Comparison of ENCODE assay signal across 21 cellular contexts in the genomic region with DNA sequence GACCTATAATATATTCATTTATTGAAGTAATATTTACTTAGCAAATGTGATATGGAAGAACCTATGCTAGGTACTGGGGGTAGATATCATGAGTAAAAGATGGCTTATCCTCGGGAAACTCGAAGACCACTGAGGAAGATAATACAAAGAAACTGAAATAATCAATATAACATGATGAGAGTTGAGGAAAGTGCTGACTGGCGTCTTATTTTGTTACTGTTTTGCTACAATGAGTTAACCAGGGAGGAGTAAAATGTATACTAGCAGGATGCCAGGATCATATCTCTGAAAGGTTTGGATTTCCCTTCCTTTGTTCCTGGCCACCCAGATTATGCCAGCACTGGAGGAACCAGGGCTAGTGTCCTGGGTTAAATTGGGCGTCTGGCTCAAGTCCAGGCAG.
DNase-seq lines count a peak whose midpoint lies in the region; ATAC-seq, FAIRE-seq and TF ChIP-seq lines count a peak whose summit lies in the region.
"Had no signal": no experiment of that assay in that cellular context is flagged by ENCODE, and none has a peak within 500 bp of the region (broad histone marks: within the 10 kb centered on the region; RNA-seq: fewer than 3 reads in every experiment).

No MANE protein-coding gene starts in this region.

- TF ChIP-seq EP300 in HepG2 (IDR thresholded peaks at IDR 0.05; ENCODE audit: low read depth in 2 of 2, low read length in 2 of 2) (no peak), HepG2 (CRISPR knock-in tag; IDR thresholded peaks at IDR 0.05; ENCODE audit: borderline replicate concordance) (no peak), K562 (IDR thresholded peaks at IDR 0.05; ENCODE audit: low read length) (no peak), neural cell (conservative IDR thresholded peaks at IDR 0.05; ENCODE audit: poor library complexity, severe bottlenecking) (no peak), stomach (IDR thresholded peaks at IDR 0.05) (no peak)

- no peak for ATAC-seq in HepG2
- no peak for ATAC-seq in right lobe of liver
- no peak for ATAC-seq in IMR-90 (ENCODE audit: low read depth)
- ATAC-seq in K562, result no peak
- ATAC-seq: CD8-positive, alpha-beta T cell had no signal

- no peak overlapping the region for H2BK20ac ChIP-seq in IMR-90 (ENCODE audit: low read depth, low read length)

- H2AK5ac ChIP-seq in IMR-90 (ENCODE audit: low read depth, low read length), result no peak overlapping the region

- 28% methylated on average over 4 of the region's 4 CpGs for WGBS in HepG2 (ENCODE audit: low lambda C conversion rate)
- WGBS in right lobe of liver (ENCODE audit: insufficient coverage, low coverage, low lambda C conversion rate, missing lambda C conversion rate), result 75% methylated on average over 2 of the region's 4 CpGs
- 67% methylated on average over 1 of the region's 4 CpGs; no CpG with 5 or more reads in 1 of the 2 experiments for WGBS in IMR-90 (ENCODE audit: extremely low coverage in 2 of 2, insufficient read length in 1 of 2), 2 experiments
- WGBS in K562 (ENCODE audit: insufficient coverage, low coverage, missing lambda C conversion rate), result 0% methylated on average over 4 of the region's 4 CpGs
- WGBS in stomach, 5 donors, result 52 to 80% (median 67%) methylated on average over 4 of the region's 4 CpGs

- no peak for TF ChIP-seq RAD21 in HepG2 (CRISPR knock-in tag; IDR thresholded peaks at IDR 0.05)
- TF ChIP-seq RAD21 in IMR-90 (IDR thresholded peaks at IDR 0.05; ENCODE audit: low read length), result no peak
- no peak for TF ChIP-seq RAD21 in K562 (CRISPR knock-in tag; conservative IDR thresholded peaks at IDR 0.05 in 1 of 2, IDR thresholded peaks at IDR 0.05 in 1 of 2)
- no peak for TF ChIP-seq RAD21 in neural cell (conservative IDR thresholded peaks at IDR 0.05)

- no peak overlapping the region for H3K14ac ChIP-seq in IMR-90 (replicated peaks; ENCODE audit: low read depth, low read length)

- H3K9me3 ChIP-seq in HepG2 (ENCODE audit: low read length) (no peaks in the 10 kb centered on the region), right lobe of liver (no peaks in the 10 kb centered on the region), IMR-90 (ENCODE audit: control insufficient read depth, insufficient read depth, low read length) (no peaks in the 10 kb centered on the region), K562 (replicated peaks; ENCODE audit: control insufficient read depth, insufficient read depth, low read depth, low read length) (no peaks in the 10 kb centered on the region), neural cell (ENCODE audit: low read length) (no peaks in the 10 kb centered on the region), stomach (peaks cover 0 to 3% (median 0%) of the 10 kb centered on the region in 4 donors), A673 (ENCODE audit: low read depth, low read length, poor library complexity, severe bottlenecking) (no peaks in the 10 kb centered on the region)
- H3K9me3 ChIP-seq: Caco-2 had no signal

- no peaks in the 10 kb centered on the region for H3K79me1 ChIP-seq in IMR-90 (ENCODE audit: low read depth in 1 of 2, low read length in 2 of 2)

- H3K36me3 ChIP-seq in HepG2 (replicated peaks in 1 of 2; ENCODE audit: control insufficient read depth in 1 of 2, insufficient read depth in 2 of 2, low read length in 2 of 2), result no peaks in the 10 kb centered on the region
- H3K36me3 ChIP-seq in right lobe of liver, result no peaks in the 10 kb centered on the region
- no peaks in the 10 kb centered on the region for H3K36me3 ChIP-seq in IMR-90 (ENCODE audit: control insufficient read depth, insufficient read depth, low read length)
- no peaks in the 10 kb centered on the region for H3K36me3 ChIP-seq in K562 (ENCODE audit: control insufficient read depth, insufficient read depth, low read length)
- no peaks in the 10 kb centered on the region for H3K36me3 ChIP-seq in neural cell (ENCODE audit: insufficient read depth, low read length)
- no peaks in the 10 kb centered on the region for H3K36me3 ChIP-seq in stomach
- H3K36me3 ChIP-seq in A673 (ENCODE audit: insufficient read depth, low read length, poor library complexity, severe bottlenecking), result no peaks in the 10 kb centered on the region
- H3K36me3 ChIP-seq: BLaER1 treated with 17β-estradiol and CSF1 and Interleukin-3, amounts not matched to agents 10 nM and 100 nM had no signal

- TF ChIP-seq CTCF in HepG2 (CRISPR knock-in tag; IDR thresholded peaks at IDR 0.05) (no peak), right lobe of liver (IDR thresholded peaks at IDR 0.05) (no peak), IMR-90 (conservative IDR thresholded peaks at IDR 0.05; ENCODE audit: low read depth, low read length) (no peak), K562 (IDR thresholded peaks at IDR 0.05 in 2 of 3, conservative IDR thresholded peaks at IDR 0.05 in 1 of 3; ENCODE audit: insufficient read depth in 2 of 3, low read depth in 1 of 3, low read length in 3 of 3) (no peak), neural cell (IDR thresholded peaks at IDR 0.05; ENCODE audit: poor library complexity, severe bottlenecking) (no peak), stomach (IDR thresholded peaks at IDR 0.05) (no peak), A673 (conservative IDR thresholded peaks at IDR 0.05; ENCODE audit: low read depth, low read length) (no peak)

- no peak overlapping the region for H4K8ac ChIP-seq in IMR-90 (ENCODE audit: low read depth in 2 of 2, low read length in 2 of 2)

- H4K5ac ChIP-seq in IMR-90 (ENCODE audit: low read depth, low read length), result no peak overlapping the region

- no peak overlapping the region for H4K91ac ChIP-seq in IMR-90 (ENCODE audit: insufficient read depth, low read depth, low read length)

- no peak overlapping the region for H3K18ac ChIP-seq in IMR-90 (ENCODE audit: low read depth, low read length)

- CTCF ChIA-PET in HepG2 (lab: Yijun Ruan, JAX; ENCODE audit: low intra/inter-chr PET ratio, low total read pairs) (no interaction called here), IMR-90 (lab: Yijun Ruan, JAX) (no interaction called here), K562 (lab: Yijun Ruan, JAX; ENCODE audit: low intra/inter-chr PET ratio) (no interaction called here), A673 (lab: Charles Lee) (no interaction called here)

- BruUV-seq in HepG2 (replicated peaks; lab: Mats Ljungman, UMichigan) (no TSS peak), IMR-90 (replicated peaks; lab: Mats Ljungman, UMichigan) (no TSS peak), K562 (replicated peaks; lab: Mats Ljungman, UMichigan) (no TSS peak), A673 (replicated peaks; lab: Mats Ljungman, UMichigan) (no TSS peak)

- FAIRE-seq in HepG2 (lab: Jason Lieb, UNC) (no peak), K562 (lab: Jason Lieb, UNC) (no peak)
- FAIRE-seq: G401.6, GM12891, GM19239 had no signal

- no peak overlapping the region for H2AFZ ChIP-seq in HepG2 (ENCODE audit: low read length)
- H2AFZ ChIP-seq in IMR-90 (replicated peaks; ENCODE audit: low read length, poor library complexity), result no peak overlapping the region
- no peak overlapping the region for H2AFZ ChIP-seq in K562 (ENCODE audit: low read depth, low read length)
- no peak overlapping the region for H2AFZ ChIP-seq in neural cell (ENCODE audit: low read depth, low read length)

- no peak overlapping the region for H3K4me3 ChIP-seq in HepG2 (replicated peaks in 1 of 3; ENCODE audit: insufficient read depth in 1 of 3, low read depth in 2 of 3, low read length in 3 of 3)
- no peak overlapping the region for H3K4me3 ChIP-seq in right lobe of liver
- no peak overlapping the region for H3K4me3 ChIP-seq in IMR-90 (ENCODE audit: insufficient read depth, low read depth, low read length)
- no peak overlapping the region for H3K4me3 ChIP-seq in K562
- H3K4me3 ChIP-seq in neural cell (ENCODE audit: low read length), result no peak overlapping the region
- H3K4me3 ChIP-seq in stomach, result no peak overlapping the region
- no peak overlapping the region for H3K4me3 ChIP-seq in A673 (ENCODE audit: low read depth, low read length, poor library complexity, severe bottlenecking)
- H3K4me3 ChIP-seq: BLaER1 treated with 17β-estradiol and CSF1 and Interleukin-3, amounts not matched to agents 10 nM and 100 nM had no signal

- in situ Hi-C loops in HepG2 (cut with HindIII; ENCODE audit: extremely low pct_ligation_motif_present, low pct_unique_long_range_greater_than_20kb), result no loop called here
- in situ Hi-C loops in IMR-90 (cut with MboI; ENCODE audit: low sequenced_read_pairs), result no loop called here
- in situ Hi-C loops in K562 (cut with MboI), result no loop called here

- H4K20me1 ChIP-seq in HepG2 (ENCODE audit: insufficient read depth, low read length), result no peaks in the 10 kb centered on the region
- no peaks in the 10 kb centered on the region for H4K20me1 ChIP-seq in IMR-90 (ENCODE audit: insufficient read depth, low read length)
- H4K20me1 ChIP-seq in K562 (replicated peaks; ENCODE audit: control insufficient read depth, insufficient read depth, low read length), result no peaks in the 10 kb centered on the region
- no peaks in the 10 kb centered on the region for H4K20me1 ChIP-seq in neural cell (ENCODE audit: insufficient read depth)

- H3K4me1 ChIP-seq in HepG2 (ENCODE audit: insufficient read depth, low read length) (peaks cover 7% of the 10 kb centered on the region; the same call in 1 of the 2 replicates), right lobe of liver (no peaks in the 10 kb centered on the region), IMR-90 (ENCODE audit: control insufficient read depth, insufficient read depth, low read length) (no peaks in the 10 kb centered on the region), K562 (replicated peaks in 1 of 2; ENCODE audit: control insufficient read depth in 2 of 2, insufficient read depth in 2 of 2, low read length in 2 of 2) (no peaks in the 10 kb centered on the region; a peak in 1 of 5 replicates), stomach (no peaks in the 10 kb centered on the region), A673 (ENCODE audit: insufficient read depth, low read length, poor library complexity, severe bottlenecking) (no peaks in the 10 kb centered on the region)
- H3K4me1 ChIP-seq: Caco-2 had no signal

- H2BK5ac ChIP-seq in IMR-90 (ENCODE audit: low read depth, low read length, poor library complexity, severe bottlenecking), result no peak overlapping the region

- no peak overlapping the region for H3K56ac ChIP-seq in IMR-90 (ENCODE audit: extremely low read depth, insufficient read depth, low read length)

- no peak overlapping the region for H3K27ac ChIP-seq in HepG2 (ENCODE audit: extremely low read length, insufficient read depth, low read length)
- H3K27ac ChIP-seq in right lobe of liver, result no peak overlapping the region
- H3K27ac ChIP-seq in IMR-90 (ENCODE audit: insufficient read depth, low read length), result no peak overlapping the region
- no peak overlapping the region for H3K27ac ChIP-seq in K562 (ENCODE audit: extremely low read depth, low read depth, low read length)
- peak overlapping the region; percentile 61 for H3K27ac ChIP-seq in neural cell (ENCODE audit: low read length)
- no peak overlapping the region for H3K27ac ChIP-seq in stomach
- no peak overlapping the region for H3K27ac ChIP-seq in A673 (ENCODE audit: low read depth, low read length, poor library complexity, severe bottlenecking)
- H3K27ac ChIP-seq: 22Rv1; BLaER1 treated with 17β-estradiol and CSF1 and Interleukin-3, amounts not matched to agents 10 nM and 100 nM; C4-2B had no signal

- H3K79me2 ChIP-seq in HepG2 (ENCODE audit: insufficient read depth, low read length), result no peaks in the 10 kb centered on the region
- no peaks in the 10 kb centered on the region for H3K79me2 ChIP-seq in K562 (ENCODE audit: control insufficient read depth, insufficient read depth, low read length)
- no peaks in the 10 kb centered on the region for H3K79me2 ChIP-seq in neural cell (replicated peaks; ENCODE audit: insufficient read depth, low read length)

- peaks cover 0 to 8% of the 10 kb centered on the region in 2 experiments; a peak in 1 of 5 replicates for H3K27me3 ChIP-seq in HepG2 (ENCODE audit: control insufficient read depth in 1 of 2, insufficient read depth in 2 of 2, low read length in 2 of 2)
- H3K27me3 ChIP-seq in right lobe of liver, result no peaks in the 10 kb centered on the region
- peaks cover 6% of the 10 kb centered on the region; the same call in 1 of the 2 replicates for H3K27me3 ChIP-seq in IMR-90 (ENCODE audit: control insufficient read depth, insufficient read depth, low read length)
- no peaks in the 10 kb centered on the region; a peak in 1 of 5 replicates for H3K27me3 ChIP-seq in K562 (ENCODE audit: control insufficient read depth in 2 of 2, insufficient read depth in 2 of 2, low read length in 2 of 2)
- H3K27me3 ChIP-seq in neural cell (ENCODE audit: insufficient read depth, low read depth, low read length), result no peaks in the 10 kb centered on the region
- peaks cover 0 to 3% (median 0%) of the 10 kb centered on the region in 3 donors for H3K27me3 ChIP-seq in stomach
- peaks cover 15% of the 10 kb centered on the region for H3K27me3 ChIP-seq in A673 (replicated peaks; ENCODE audit: insufficient read depth, low read depth, low read length, poor library complexity)
- H3K27me3 ChIP-seq: BLaER1 treated with 17β-estradiol and CSF1 and Interleukin-3, amounts not matched to agents 10 nM and 100 nM had no signal

- H3K9me2 ChIP-seq in neural cell (ENCODE audit: insufficient read depth, low read length), result no peaks in the 10 kb centered on the region

- peaks cover 3% of the 10 kb centered on the region for H3F3A ChIP-seq in neural cell (ENCODE audit: insufficient read depth, low read length, poor library complexity, severe bottlenecking)

- no peak overlapping the region for H2AK9ac ChIP-seq in IMR-90 (replicated peaks; ENCODE audit: low read depth, low read length, poor library complexity)

- dilution Hi-C loops in IMR-90 (cut with HindIII; ENCODE audit: low sequenced_read_pairs, unreplicated experiment), result no loop called here

- no peak overlapping the region for H2BK15ac ChIP-seq in IMR-90 (ENCODE audit: low read depth, low read length)

- H3K9ac ChIP-seq in HepG2 (ENCODE audit: insufficient read depth, low read depth, low read length) (no peak overlapping the region), IMR-90 (ENCODE audit: low read depth, low read length) (no peak overlapping the region), K562 (ENCODE audit: insufficient read depth in 1 of 2, low read depth in 2 of 2, low read length in 2 of 2) (no peak overlapping the region), neural cell (ENCODE audit: low read length) (no peak overlapping the region)
- H3K9ac ChIP-seq: BLaER1 treated with 17β-estradiol and CSF1 and Interleukin-3, amounts not matched to agents 10 nM and 100 nM had no signal

- no peak overlapping the region for H3K23ac ChIP-seq in IMR-90 (ENCODE audit: low read depth, low read length)

- no peak overlapping the region for H2BK120ac ChIP-seq in IMR-90 (ENCODE audit: low read depth, low read length)

- DNase-seq in HepG2 (ENCODE audit: low spot score) (no peak), right lobe of liver (no peak), IMR-90 (no peak), K562 (ENCODE audit: extremely low read depth in 1 of 4, low spot score in 3 of 4) (no peak), stomach (no peak), A673 (ENCODE audit: low spot score) (no peak)
- no peak for DNase-seq in stimulated activated CD4-positive, alpha-beta T cell treated with anti-CD3 and anti-CD28 coated beads, Interleukin-15, amount 100 ng/mL, for 24 hours
- DNase-seq: AML-193; Caco-2; Calu3; CD4-positive, alpha-beta T cell; CD8-positive, alpha-beta T cell; DMS79 treated with DMSO at 0.1 percent for 48 hours; GF-D8 had no signal

- intact Hi-C loops in HepG2 (cut with micrococcal nuclease; ENCODE audit: unreplicated experiment), result no loop called here
- intact Hi-C loops in right lobe of liver (cut with DNase I), result no loop called here
- intact Hi-C loops in IMR-90 (cut with micrococcal nuclease), result no loop called here
- intact Hi-C loops in K562 (cut with micrococcal nuclease), result loop anchor here (10.0 kb wide), 1 partner anchor 210 kb away; no protein-coding TSS in a partner anchor
- intact Hi-C loops in stomach (cut with DNase I; ENCODE audit: low total_unique reads), result no loop called here
- intact Hi-C loops in A673 (cut with micrococcal nuclease; ENCODE audit: unreplicated experiment), result no loop called here

- POLR2A ChIA-PET in HepG2 (lab: Yijun Ruan, JAX), result no interaction called here
- POLR2A ChIA-PET in IMR-90 (lab: Charles Lee; ENCODE audit: unreplicated experiment), result no interaction called here
- POLR2A ChIA-PET in K562 (lab: Yijun Ruan, JAX), result no interaction called here
- POLR2A ChIA-PET in A673 (lab: Charles Lee; ENCODE audit: low non-redundant PET), result no interaction called here

- H3K4ac ChIP-seq in IMR-90 (ENCODE audit: low read depth, low read length), result no peak overlapping the region

- TF ChIP-seq POLR2A in HepG2 (IDR thresholded peaks at IDR 0.05; ENCODE audit: insufficient read depth in 1 of 2, low read depth in 2 of 2, low read length in 2 of 2), result no peak
- no peak for TF ChIP-seq POLR2A in right lobe of liver (IDR thresholded peaks at IDR 0.05)
- TF ChIP-seq POLR2A in IMR-90 (IDR thresholded peaks at IDR 0.05; ENCODE audit: low read depth, low read length), result no peak
- no peak for TF ChIP-seq POLR2A in K562 (conservative IDR thresholded peaks at IDR 0.05)
- no peak for TF ChIP-seq POLR2A in stomach (IDR thresholded peaks at IDR 0.05)

- H3K9me1 ChIP-seq in IMR-90 (ENCODE audit: insufficient read depth, low read length) (no peaks in the 10 kb centered on the region), K562 (ENCODE audit: control insufficient read depth, insufficient read depth, low read length) (no peaks in the 10 kb centered on the region)

- H3K4me2 ChIP-seq in HepG2 (ENCODE audit: low read depth, low read length) (no peak overlapping the region), IMR-90 (ENCODE audit: low read depth, low read length) (no peak overlapping the region), K562 (ENCODE audit: insufficient read depth, low read length) (no peak overlapping the region), neural cell (ENCODE audit: low read length) (no peak overlapping the region)
- H3K4me2 ChIP-seq: BLaER1 treated with 17β-estradiol and CSF1 and Interleukin-3, amounts not matched to agents 10 nM and 100 nM had no signal

Comparison
In these comparisons a context has a peak if more than half of its experiments do, and no peak if none do; other contexts are left out.
1. Of the 241 proteins assayed by ChIP-seq in both HepG2 and K562: peak only in HepG2: MAFF and MAFK; only in K562: none; in both: none; in neither: 239.